In the genomic region with DNA sequence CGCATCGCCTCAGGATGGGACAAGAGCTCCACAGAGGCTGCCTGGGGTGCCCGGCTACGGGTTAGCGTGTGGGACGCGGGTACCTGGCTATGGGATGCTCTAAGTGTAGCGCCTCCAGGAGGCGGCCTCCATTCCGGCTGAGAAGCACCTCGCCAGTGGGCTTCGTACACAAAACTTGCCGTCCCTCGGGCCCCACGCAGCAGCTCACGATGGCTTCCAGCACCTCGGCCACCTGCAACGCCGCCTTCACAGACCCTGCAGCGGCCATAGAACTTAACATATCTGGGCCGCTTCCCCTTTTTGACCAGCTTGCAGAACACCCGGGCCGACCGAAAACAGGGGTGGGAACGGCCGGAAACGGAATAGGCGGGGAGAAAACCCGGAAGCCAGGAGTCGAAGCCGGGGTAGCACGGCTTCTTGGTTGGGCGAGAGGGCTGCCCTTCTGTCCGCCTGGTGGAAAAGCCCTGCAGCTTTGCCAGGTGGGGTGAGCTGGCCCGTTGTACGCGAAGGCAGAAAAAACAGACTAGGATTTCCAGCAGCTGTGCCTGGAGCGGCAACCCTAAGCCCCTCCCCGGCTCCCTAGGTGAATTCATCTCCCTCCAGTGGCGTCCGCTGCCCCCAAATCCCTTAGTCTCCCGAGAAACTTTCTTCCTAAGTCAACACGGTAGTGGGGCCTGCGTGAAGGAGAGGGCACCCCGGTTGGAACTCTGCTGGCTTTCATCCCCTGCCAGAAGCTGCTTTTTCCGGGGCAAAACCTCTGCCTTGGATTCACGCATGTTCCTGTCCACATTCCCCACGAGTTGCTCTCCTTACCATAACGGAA, we compare ENCODE assay signal across 8 cellular contexts. TPM values are rescaled to one million over a fixed set of nuclear protein-coding genes. Genes with fewer than 3 reads are reported as not detected.
DNase-seq lines count a peak whose midpoint lies in the region; ATAC-seq and TF ChIP-seq lines count a peak whose summit lies in the region.

A gene (minus strand): TSS at position 337 of the 823 bp plus-strand sequence. CDS start 57 bp downstream, at position 280.

- POLR2A ChIA-PET in WTC11 (lab: Charles Lee) = interaction anchor here (0.6 to 0.8 kb wide), 2 partner anchors 10 to 36 kb away, joined by 3 to 6 read pairs; no protein-coding TSS in a partner anchor

- no peak for TF ChIP-seq CTCF in WTC11 (IDR thresholded peaks at IDR 0.05)

- H3K4me3 Mint-ChIP-seq in WTC11 = peak within 1 kb of the TSS; percentile 89

- ATAC-seq in GM18870 (IDR thresholded peaks at IDR 0.05; ENCODE audit: unreplicated experiment) (peak; percentile 91), HG03135 (IDR thresholded peaks at IDR 0.05; ENCODE audit: unreplicated experiment) (peak; percentile 98), WTC11 (peak; percentile 97)

- H3K36me3 Mint-ChIP-seq in WTC11 = no peaks in the 10 kb centered on the region

- no peaks in the 10 kb centered on the region for H3K27me3 Mint-ChIP-seq in WTC11 (ENCODE audit: low read depth)

- DNase-seq in AG08395 (ENCODE audit: low spot score) (peak; percentile 95), NCI-H2196 (lab: John Stamatoyannopoulos, UW; ENCODE audit: unreplicated experiment) (peak; percentile 88), WTC11 (ENCODE audit: low spot score) (peak; percentile 88), iris pigment epithelial cell (ENCODE audit: low read depth) (peak; percentile 94)
- peak; percentile 83 for DNase-seq in central memory CD4-positive, alpha-beta T cell
- peak; percentile 80 for DNase-seq in stimulated activated CD4-positive, alpha-beta T cell treated with anti-CD3 and anti-CD28 coated beads, Interleukin-12 subunit alpha, Interleukin-12 subunit beta, amount 100 ng/mL, for 4 hours

- H3K27ac Mint-ChIP-seq in WTC11 = peak within 1 kb of the TSS; percentile 96

- no peaks in the 10 kb centered on the region for H3K9me3 Mint-ChIP-seq in WTC11

- peaks cover 18% of the 10 kb centered on the region for H3K4me1 Mint-ChIP-seq in WTC11

- CTCF ChIA-PET in WTC11 (lab: Charles Lee) = interaction anchor here (0.7 to 1.8 kb wide), 13 partner anchors 10 to 822 kb away, joined by 3 to 7 read pairs (median 3); no protein-coding TSS in a partner anchor

TF ChIP-seq in WTC11, 78 proteins besides CTCF, POLR2A, EP300 and RAD21 (continues in another document):
- TF ChIP-seq, protein P1, sequence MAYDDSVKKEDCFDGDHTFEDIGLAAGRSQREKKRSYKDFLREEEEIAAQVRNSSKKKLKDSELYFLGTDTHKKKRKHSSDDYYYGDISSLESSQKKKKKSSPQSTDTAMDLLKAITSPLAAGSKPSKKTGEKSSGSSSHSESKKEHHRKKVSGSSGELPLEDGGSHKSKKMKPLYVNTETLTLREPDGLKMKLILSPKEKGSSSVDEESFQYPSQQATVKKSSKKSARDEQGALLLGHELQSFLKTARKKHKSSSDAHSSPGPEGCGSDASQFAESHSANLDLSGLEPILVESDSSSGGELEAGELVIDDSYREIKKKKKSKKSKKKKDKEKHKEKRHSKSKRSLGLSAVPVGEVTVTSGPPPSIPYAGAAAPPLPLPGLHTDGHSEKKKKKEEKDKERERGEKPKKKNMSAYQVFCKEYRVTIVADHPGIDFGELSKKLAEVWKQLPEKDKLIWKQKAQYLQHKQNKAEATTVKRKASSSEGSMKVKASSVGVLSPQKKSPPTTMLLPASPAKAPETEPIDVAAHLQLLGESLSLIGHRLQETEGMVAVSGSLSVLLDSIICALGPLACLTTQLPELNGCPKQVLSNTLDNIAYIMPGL (CRISPR knock-in tag; IDR thresholded peaks at IDR 0.05) = peak; percentile 67
- TF ChIP-seq ZBTB21 (CRISPR knock-in tag; IDR thresholded peaks at IDR 0.05; ENCODE audit: borderline replicate concordance) (no peak), FOXJ3 (CRISPR knock-in tag; IDR thresholded peaks at IDR 0.05; ENCODE audit: borderline replicate concordance) (no peak), MXD4 (CRISPR knock-in tag; IDR thresholded peaks at IDR 0.05; ENCODE audit: borderline replicate concordance) (no peak), ZNF138 (CRISPR knock-in tag; conservative IDR thresholded peaks at IDR 0.05) (no peak), MYBL2 (CRISPR knock-in tag; IDR thresholded peaks at IDR 0.05) (no peak), GRHL2 (CRISPR knock-in tag; IDR thresholded peaks at IDR 0.05; ENCODE audit: insufficient replicate concordance, severe bottlenecking) (no peak), CREM (CRISPR knock-in tag; IDR thresholded peaks at IDR 0.05) (no peak), KAT7 (CRISPR knock-in tag; IDR thresholded peaks at IDR 0.05; ENCODE audit: borderline replicate concordance) (0 out of 2 replicates have a peak, but pooled peaks have one; percentile 29), ZNF232 (CRISPR knock-in tag; IDR thresholded peaks at IDR 0.05) (0 out of 2 replicates have a peak, but pooled peaks have one; percentile 37), JUN (CRISPR knock-in tag; IDR thresholded peaks at IDR 0.05) (no peak), GTF2I (CRISPR knock-in tag; conservative IDR thresholded peaks at IDR 0.05) (no peak), ESRRA (CRISPR knock-in tag; IDR thresholded peaks at IDR 0.05; ENCODE audit: borderline replicate concordance) (peak; percentile 63; the same call in 1 of the 2 replicates), OVOL2 (CRISPR knock-in tag; IDR thresholded peaks at IDR 0.05; ENCODE audit: borderline replicate concordance) (no peak), ATF1 (CRISPR knock-in tag; IDR thresholded peaks at IDR 0.05) (0 out of 2 replicates have a peak, but pooled peaks have one; percentile 72), NFE2L1 (CRISPR knock-in tag; IDR thresholded peaks at IDR 0.05) (no peak), TCF7 (CRISPR knock-in tag; IDR thresholded peaks at IDR 0.05; ENCODE audit: low read depth) (no peak)
- TF ChIP-seq, protein P2, sequence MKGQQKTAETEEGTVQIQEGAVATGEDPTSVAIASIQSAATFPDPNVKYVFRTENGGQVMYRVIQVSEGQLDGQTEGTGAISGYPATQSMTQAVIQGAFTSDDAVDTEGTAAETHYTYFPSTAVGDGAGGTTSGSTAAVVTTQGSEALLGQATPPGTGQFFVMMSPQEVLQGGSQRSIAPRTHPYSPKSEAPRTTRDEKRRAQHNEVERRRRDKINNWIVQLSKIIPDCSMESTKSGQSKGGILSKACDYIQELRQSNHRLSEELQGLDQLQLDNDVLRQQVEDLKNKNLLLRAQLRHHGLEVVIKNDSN (CRISPR knock-in tag; IDR thresholded peaks at IDR 0.05) = no peak
- TF ChIP-seq, protein P3, sequence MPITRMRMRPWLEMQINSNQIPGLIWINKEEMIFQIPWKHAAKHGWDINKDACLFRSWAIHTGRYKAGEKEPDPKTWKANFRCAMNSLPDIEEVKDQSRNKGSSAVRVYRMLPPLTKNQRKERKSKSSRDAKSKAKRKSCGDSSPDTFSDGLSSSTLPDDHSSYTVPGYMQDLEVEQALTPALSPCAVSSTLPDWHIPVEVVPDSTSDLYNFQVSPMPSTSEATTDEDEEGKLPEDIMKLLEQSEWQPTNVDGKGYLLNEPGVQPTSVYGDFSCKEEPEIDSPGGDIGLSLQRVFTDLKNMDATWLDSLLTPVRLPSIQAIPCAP (CRISPR knock-in tag; IDR thresholded peaks at IDR 0.05) = no peak
- TF ChIP-seq, protein P4, sequence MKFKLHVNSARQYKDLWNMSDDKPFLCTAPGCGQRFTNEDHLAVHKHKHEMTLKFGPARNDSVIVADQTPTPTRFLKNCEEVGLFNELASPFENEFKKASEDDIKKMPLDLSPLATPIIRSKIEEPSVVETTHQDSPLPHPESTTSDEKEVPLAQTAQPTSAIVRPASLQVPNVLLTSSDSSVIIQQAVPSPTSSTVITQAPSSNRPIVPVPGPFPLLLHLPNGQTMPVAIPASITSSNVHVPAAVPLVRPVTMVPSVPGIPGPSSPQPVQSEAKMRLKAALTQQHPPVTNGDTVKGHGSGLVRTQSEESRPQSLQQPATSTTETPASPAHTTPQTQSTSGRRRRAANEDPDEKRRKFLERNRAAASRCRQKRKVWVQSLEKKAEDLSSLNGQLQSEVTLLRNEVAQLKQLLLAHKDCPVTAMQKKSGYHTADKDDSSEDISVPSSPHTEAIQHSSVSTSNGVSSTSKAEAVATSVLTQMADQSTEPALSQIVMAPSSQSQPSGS (CRISPR knock-in tag; IDR thresholded peaks at IDR 0.05; ENCODE audit: borderline replicate concordance, low read depth) = no peak
- TF ChIP-seq, protein P5, sequence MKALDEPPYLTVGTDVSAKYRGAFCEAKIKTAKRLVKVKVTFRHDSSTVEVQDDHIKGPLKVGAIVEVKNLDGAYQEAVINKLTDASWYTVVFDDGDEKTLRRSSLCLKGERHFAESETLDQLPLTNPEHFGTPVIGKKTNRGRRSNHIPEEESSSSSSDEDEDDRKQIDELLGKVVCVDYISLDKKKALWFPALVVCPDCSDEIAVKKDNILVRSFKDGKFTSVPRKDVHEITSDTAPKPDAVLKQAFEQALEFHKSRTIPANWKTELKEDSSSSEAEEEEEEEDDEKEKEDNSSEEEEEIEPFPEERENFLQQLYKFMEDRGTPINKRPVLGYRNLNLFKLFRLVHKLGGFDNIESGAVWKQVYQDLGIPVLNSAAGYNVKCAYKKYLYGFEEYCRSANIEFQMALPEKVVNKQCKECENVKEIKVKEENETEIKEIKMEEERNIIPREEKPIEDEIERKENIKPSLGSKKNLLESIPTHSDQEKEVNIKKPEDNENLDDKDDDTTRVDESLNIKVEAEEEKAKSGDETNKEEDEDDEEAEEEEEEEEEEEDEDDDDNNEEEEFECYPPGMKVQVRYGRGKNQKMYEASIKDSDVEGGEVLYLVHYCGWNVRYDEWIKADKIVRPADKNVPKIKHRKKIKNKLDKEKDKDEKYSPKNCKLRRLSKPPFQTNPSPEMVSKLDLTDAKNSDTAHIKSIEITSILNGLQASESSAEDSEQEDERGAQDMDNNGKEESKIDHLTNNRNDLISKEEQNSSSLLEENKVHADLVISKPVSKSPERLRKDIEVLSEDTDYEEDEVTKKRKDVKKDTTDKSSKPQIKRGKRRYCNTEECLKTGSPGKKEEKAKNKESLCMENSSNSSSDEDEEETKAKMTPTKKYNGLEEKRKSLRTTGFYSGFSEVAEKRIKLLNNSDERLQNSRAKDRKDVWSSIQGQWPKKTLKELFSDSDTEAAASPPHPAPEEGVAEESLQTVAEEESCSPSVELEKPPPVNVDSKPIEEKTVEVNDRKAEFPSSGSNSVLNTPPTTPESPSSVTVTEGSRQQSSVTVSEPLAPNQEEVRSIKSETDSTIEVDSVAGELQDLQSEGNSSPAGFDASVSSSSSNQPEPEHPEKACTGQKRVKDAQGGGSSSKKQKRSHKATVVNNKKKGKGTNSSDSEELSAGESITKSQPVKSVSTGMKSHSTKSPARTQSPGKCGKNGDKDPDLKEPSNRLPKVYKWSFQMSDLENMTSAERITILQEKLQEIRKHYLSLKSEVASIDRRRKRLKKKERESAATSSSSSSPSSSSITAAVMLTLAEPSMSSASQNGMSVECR (CRISPR knock-in tag; IDR thresholded peaks at IDR 0.05; ENCODE audit: borderline replicate concordance) = no peak

RNA-seq across cellular contexts. Expression of the gene that starts here (rescaled TPM):
- total RNA-seq in WTC11 (2021) = 8.2 to 9.2 TPM (median 8.9 TPM) in 3 replicates

Comparison
In these comparisons a context has a peak if more than half of its experiments do, and no peak if none do; other contexts are left out.
1. Peak in every context shown above with its lines: DNase-seq and ATAC-seq.